In the genomic region with DNA sequence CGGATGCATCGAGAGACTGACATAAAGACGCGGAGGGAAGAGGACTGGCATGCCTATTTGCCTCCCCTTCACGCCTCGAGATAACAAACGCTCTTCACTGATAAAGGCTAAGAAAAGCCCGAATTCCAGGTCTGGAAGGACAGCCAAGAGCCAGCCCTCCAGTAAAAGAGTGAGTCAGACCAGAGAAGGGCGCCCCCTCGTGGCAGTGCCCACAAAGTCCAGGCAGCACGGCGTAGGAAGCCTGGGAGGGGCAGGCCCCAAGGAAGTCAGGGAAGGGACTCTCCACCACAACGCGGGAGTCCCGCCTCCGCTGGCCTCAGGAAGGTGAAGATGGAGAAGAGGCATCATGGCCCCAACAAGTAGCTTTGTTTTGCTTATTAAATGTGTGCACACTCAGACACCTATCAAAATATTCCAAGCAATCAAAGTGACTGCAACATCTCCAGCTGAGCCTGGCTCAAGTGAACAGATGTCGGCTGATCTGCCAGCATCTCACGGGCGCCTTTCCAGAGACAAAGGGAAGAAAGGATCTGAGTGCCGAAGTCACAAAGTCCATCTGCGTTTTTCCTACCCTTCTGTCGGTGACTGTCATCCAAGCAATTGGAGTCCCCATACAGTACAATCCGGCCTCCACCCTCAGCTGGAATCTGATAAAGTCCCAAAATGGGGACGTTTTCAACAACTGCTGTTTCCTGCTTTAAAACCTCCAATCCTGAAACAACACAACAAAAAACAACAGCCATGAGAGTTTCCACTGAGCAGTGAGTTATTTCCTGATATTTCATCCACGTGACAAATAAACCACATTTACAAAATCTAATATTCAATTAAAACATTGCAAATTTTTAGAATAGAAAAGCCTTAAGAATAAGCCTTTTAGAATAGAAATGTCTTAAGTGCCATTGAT, we compare ENCODE assay signal across 8 cellular contexts. TPM values are rescaled to one million over a fixed set of nuclear protein-coding genes. Genes with fewer than 3 reads are reported as not detected.
DNase-seq lines count a peak whose midpoint lies in the region; ATAC-seq and TF ChIP-seq lines count a peak whose summit lies in the region.

No MANE protein-coding gene starts in this region.

- no peak overlapping the region for H3K4me2 ChIP-seq in MM.1S (ENCODE audit: low read depth, low read length)

- H3K27ac Mint-ChIP-seq in T-helper 2 cell treated with Interferon-gamma antibody and Interleukin-4, amounts not matched to agents 5 μg/mL and 100 μg/mL, for 36 hours: no peak overlapping the region

- no peaks in the 10 kb centered on the region for H3K27me3 ChIP-seq in MM.1S (replicated peaks; ENCODE audit: insufficient read depth, low read length)
- H3K27me3 ChIP-seq in right atrium auricular region: no peaks in the 10 kb centered on the region

- no peaks in the 10 kb centered on the region for H3K9me3 Mint-ChIP-seq in T-helper 2 cell treated with Interferon-gamma antibody and Interleukin-4, amounts not matched to agents 5 μg/mL and 100 μg/mL, for 36 hours

- H3K27me3 Mint-ChIP-seq in T-helper 2 cell treated with Interferon-gamma antibody and Interleukin-4, amounts not matched to agents 5 μg/mL and 100 μg/mL, for 36 hours (ENCODE audit: low read depth): no peaks in the 10 kb centered on the region

- TF ChIP-seq CTCF in MM.1S (IDR thresholded peaks at IDR 0.05; ENCODE audit: low read length) (peak; percentile 49), right atrium auricular region (IDR thresholded peaks at IDR 0.05) (peak; percentile 91 to 93), retinal pigment epithelial cell (conservative IDR thresholded peaks at IDR 0.05; ENCODE audit: low read depth, low read length) (peak; percentile 93)

- no peaks in the 10 kb centered on the region for H3K9me3 ChIP-seq in MM.1S (replicated peaks; ENCODE audit: insufficient read depth, low read length)
- H3K9me3 ChIP-seq in right atrium auricular region: no peaks in the 10 kb centered on the region

- H3K9me2 ChIP-seq in MM.1S (replicated peaks; ENCODE audit: insufficient read depth, low read length): no peaks in the 10 kb centered on the region

- 0 out of 2 replicates have a peak, but pooled peaks cover 6% of the 10 kb centered on the region for H3K36me3 ChIP-seq in MM.1S (replicated peaks; ENCODE audit: insufficient read depth, low read length)
- H3K36me3 ChIP-seq in right atrium auricular region: peaks cover 76% of the 10 kb centered on the region

- DNase-seq in EL: peak; percentile 73
- no peak for DNase-seq in MM.1S
- peak; percentile 57 for DNase-seq in T-helper 2 cell treated with Interferon-gamma antibody and Interleukin-4, amounts not matched to agents 5 μg/mL and 100 μg/mL, for 36 hours (ENCODE audit: low spot score)
- peak in 54 of 58 donors; percentile 22 to 90 (median 50) for DNase-seq in anterior cingulate cortex (lab: John Stamatoyannopoulos, UW)
- peak; percentile 90 for DNase-seq in right atrium auricular region (ENCODE audit: low spot score)
- DNase-seq in retinal pigment epithelial cell (ENCODE audit: low read depth): peak; percentile 28

- H3F3A ChIP-seq in MM.1S (ENCODE audit: insufficient read depth, low read length): no peaks in the 10 kb centered on the region

- H2AFZ ChIP-seq in MM.1S (ENCODE audit: low read length): no peak overlapping the region

- ATAC-seq in HG02642 (IDR thresholded peaks at IDR 0.05; ENCODE audit: poor library complexity, unreplicated experiment) (no peak), HG03565 (IDR thresholded peaks at IDR 0.05; ENCODE audit: unreplicated experiment) (no peak)

- no peaks in the 10 kb centered on the region for H4K20me1 ChIP-seq in MM.1S (ENCODE audit: insufficient read depth, low read length)

- H3K27ac ChIP-seq in MM.1S (ENCODE audit: low read length): no peak overlapping the region
- peak overlapping the region; percentile 8 to 23 for H3K27ac ChIP-seq in right atrium auricular region

- peaks cover 39% of the 10 kb centered on the region for H3K36me3 Mint-ChIP-seq in T-helper 2 cell treated with Interferon-gamma antibody and Interleukin-4, amounts not matched to agents 5 μg/mL and 100 μg/mL, for 36 hours (ENCODE audit: low read depth)

- H3K4me1 ChIP-seq in MM.1S (ENCODE audit: low read length): no peaks in the 10 kb centered on the region
- peaks cover 0 to 26% of the 10 kb centered on the region in 2 donors for H3K4me1 ChIP-seq in right atrium auricular region

- H3K4me3 Mint-ChIP-seq in T-helper 2 cell treated with Interferon-gamma antibody and Interleukin-4, amounts not matched to agents 5 μg/mL and 100 μg/mL, for 36 hours: no peak overlapping the region

- no peak overlapping the region for H3K9ac ChIP-seq in MM.1S (ENCODE audit: low read length)

- no peaks in the 10 kb centered on the region for H3K79me2 ChIP-seq in MM.1S (ENCODE audit: low read length)

- H3K4me1 Mint-ChIP-seq in T-helper 2 cell treated with Interferon-gamma antibody and Interleukin-4, amounts not matched to agents 5 μg/mL and 100 μg/mL, for 36 hours (ENCODE audit: low read depth): peaks cover 2% of the 10 kb centered on the region

- H3K4me3 ChIP-seq in MM.1S (ENCODE audit: low read length): no peak overlapping the region
- H3K4me3 ChIP-seq in right atrium auricular region: no peak overlapping the region
- no peak overlapping the region for H3K4me3 ChIP-seq in retinal pigment epithelial cell (ENCODE audit: low read length)

RNA-seq across cellular contexts. Expression of a gene that starts 20.4 kb away (rescaled TPM):
- total RNA-seq in right atrium auricular region: not detected

RNA-seq across cellular contexts. Expression of a gene that starts 53.8 kb away (rescaled TPM):
- total RNA-seq in right atrium auricular region: 10 to 100 TPM; 75.3 to 77.5 TPM
